ENCODE assay signal across 1 cellular context in genomic region chr13:48858523-48858922, GRCh38.
TF ChIP-seq lines count a peak whose summit lies in the region.

No MANE protein-coding gene starts in this region.

TF ChIP-seq in neural cell, 6 proteins besides CTCF, POLR2A, EP300 and RAD21 (continued from another document):
- no peak for TF ChIP-seq REST (IDR thresholded peaks at IDR 0.05; ENCODE audit: borderline replicate concordance)
